8 cellular contexts compared by ENCODE assay signal in the genomic region with DNA sequence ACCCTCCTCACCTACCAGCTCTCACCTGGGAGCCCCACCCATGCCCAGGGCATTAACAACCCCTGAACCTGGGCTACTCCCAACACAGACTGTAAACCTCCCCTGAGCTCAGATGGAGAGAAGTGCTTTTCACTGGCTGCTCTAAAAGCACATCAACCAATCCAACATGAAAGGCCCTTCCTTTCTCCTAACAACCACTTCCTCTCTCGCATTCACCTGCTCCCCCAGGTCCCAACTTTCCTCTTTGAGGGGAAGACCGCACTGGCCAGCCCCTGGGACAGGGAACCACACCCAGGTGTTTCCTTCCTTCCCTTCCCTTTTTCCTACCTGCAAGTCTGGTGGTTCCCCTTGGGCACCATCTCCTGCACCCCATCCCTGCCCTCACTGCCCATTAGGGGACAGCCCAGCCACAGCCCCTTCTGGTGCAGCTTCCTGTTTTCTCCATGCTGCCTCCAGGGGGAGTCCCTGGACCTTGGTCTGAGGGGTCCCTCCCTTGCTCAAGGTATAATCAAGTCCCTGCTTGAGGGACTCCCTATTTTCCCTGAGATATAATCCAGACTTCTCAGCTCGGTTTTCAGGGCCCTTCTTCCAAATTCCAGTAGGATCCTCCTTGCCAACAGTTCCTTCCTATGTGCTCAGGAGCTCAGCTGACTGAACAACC. TPM values are rescaled to one million over a fixed set of nuclear protein-coding genes. Genes with fewer than 3 reads are reported as not detected.
DNase-seq lines count a peak whose midpoint lies in the region; ATAC-seq and TF ChIP-seq lines count a peak whose summit lies in the region.

No MANE protein-coding gene starts in this region.

- H2AK9ac ChIP-seq in IMR-90 (replicated peaks; ENCODE audit: low read depth, low read length, poor library complexity), result no peak overlapping the region

- dilution Hi-C loops in IMR-90 (cut with HindIII; ENCODE audit: low sequenced_read_pairs, unreplicated experiment), result no loop called here

- H4K8ac ChIP-seq in IMR-90 (ENCODE audit: low read depth in 2 of 2, low read length in 2 of 2) (no peak overlapping the region), mesendoderm (ENCODE audit: low read depth, low read length) (no peak overlapping the region)

- H3K36me3 ChIP-seq in DOHH2 (ENCODE audit: control insufficient read depth, low read length) (no peaks in the 10 kb centered on the region), IMR-90 (ENCODE audit: control insufficient read depth, insufficient read depth, low read length) (no peaks in the 10 kb centered on the region), mesendoderm (ENCODE audit: control insufficient read depth, insufficient read depth, low read length) (no peaks in the 10 kb centered on the region)

- peak overlapping the region; percentile 35 for H2AFZ ChIP-seq in IMR-90 (replicated peaks; ENCODE audit: low read length, poor library complexity)

- in situ Hi-C loops in IMR-90 (cut with MboI; ENCODE audit: low sequenced_read_pairs) (no loop called here), astrocyte of the cerebellum (cut with HindIII; ENCODE audit: low sequenced_read_pairs) (no loop called here)

- no peak overlapping the region for H2BK20ac ChIP-seq in IMR-90 (ENCODE audit: low read depth, low read length)

- DNase-seq in IMR-90 (no peak), astrocyte of the cerebellum (ENCODE audit: low read depth) (no peak), mesendoderm (peak; percentile 73), DMS153 (lab: John Stamatoyannopoulos, UW) (no peak)
- DNase-seq in activated CD8-positive, alpha-beta memory T cell treated with anti-CD3 and anti-CD28 coated beads, Interleukin-2, amount 50 U/mL, for 48 hours, result no peak

- H2BK15ac ChIP-seq in IMR-90 (ENCODE audit: low read depth, low read length) (no peak overlapping the region), mesendoderm (replicated peaks; ENCODE audit: low read depth) (no peak overlapping the region)

- H4K5ac ChIP-seq in IMR-90 (ENCODE audit: low read depth, low read length) (no peak overlapping the region), mesendoderm (ENCODE audit: low read length) (no peak overlapping the region)

- H2AK5ac ChIP-seq in IMR-90 (ENCODE audit: low read depth, low read length) (no peak overlapping the region), mesendoderm (ENCODE audit: low read length) (no peak overlapping the region)

- H4K20me1 ChIP-seq in DOHH2 (ENCODE audit: control insufficient read depth, insufficient read depth, low read depth, low read length) (no peaks in the 10 kb centered on the region), IMR-90 (ENCODE audit: insufficient read depth, low read length) (peaks cover 13% of the 10 kb centered on the region; the same call in 1 of the 2 replicates)

- H2BK5ac ChIP-seq in IMR-90 (ENCODE audit: low read depth, low read length, poor library complexity, severe bottlenecking) (no peak overlapping the region), mesendoderm (ENCODE audit: low read length) (no peak overlapping the region)

- no peaks in the 10 kb centered on the region for H3K79me2 ChIP-seq in DOHH2 (ENCODE audit: control insufficient read depth, low read length)
- no peaks in the 10 kb centered on the region for H3K79me2 ChIP-seq in mesendoderm (ENCODE audit: control insufficient read depth, insufficient read depth, low read length)

- H3K23ac ChIP-seq in IMR-90 (ENCODE audit: low read depth, low read length) (no peak overlapping the region), mesendoderm (ENCODE audit: low read length) (no peak overlapping the region)

- TF ChIP-seq POLR2A in IMR-90 (IDR thresholded peaks at IDR 0.05; ENCODE audit: low read depth, low read length), result no peak

- H3K27ac ChIP-seq in DOHH2 (ENCODE audit: low read depth, low read length), result no peak overlapping the region
- no peak overlapping the region for H3K27ac ChIP-seq in IMR-90 (ENCODE audit: insufficient read depth, low read length)
- no peak overlapping the region for H3K27ac ChIP-seq in mesendoderm (ENCODE audit: low read depth, low read length)

- H3K18ac ChIP-seq in IMR-90 (ENCODE audit: low read depth, low read length), result no peak overlapping the region
- no peak overlapping the region for H3K18ac ChIP-seq in mesendoderm (ENCODE audit: low read length)

- intact Hi-C loops in IMR-90 (cut with micrococcal nuclease), result no loop called here

- no peaks in the 10 kb centered on the region for H3K79me1 ChIP-seq in IMR-90 (ENCODE audit: low read depth in 1 of 2, low read length in 2 of 2)
- no peaks in the 10 kb centered on the region for H3K79me1 ChIP-seq in mesendoderm (ENCODE audit: low read length)

- no peaks in the 10 kb centered on the region for H3F3A ChIP-seq in DOHH2 (ENCODE audit: control insufficient read depth, insufficient read depth)

- H3K9ac ChIP-seq in IMR-90 (ENCODE audit: low read depth, low read length), result no peak overlapping the region
- H3K9ac ChIP-seq in mesendoderm (ENCODE audit: low read length), result no peak overlapping the region

- H3K4me1 ChIP-seq in DOHH2 (ENCODE audit: control insufficient read depth, low read length), result no peaks in the 10 kb centered on the region
- H3K4me1 ChIP-seq in IMR-90 (ENCODE audit: control insufficient read depth, insufficient read depth, low read length), result peaks cover 4% of the 10 kb centered on the region; the same call in 1 of the 2 replicates
- no peaks in the 10 kb centered on the region for H3K4me1 ChIP-seq in mesendoderm (ENCODE audit: control insufficient read depth, low read depth, low read length)

- H3K14ac ChIP-seq in IMR-90 (replicated peaks; ENCODE audit: low read depth, low read length), result no peak overlapping the region

- H3K4ac ChIP-seq in IMR-90 (ENCODE audit: low read depth, low read length) (no peak overlapping the region), mesendoderm (ENCODE audit: low read depth, low read length) (no peak overlapping the region)

- H3K9me3 ChIP-seq in DOHH2 (ENCODE audit: control insufficient read depth, insufficient read depth, low read length), result no peaks in the 10 kb centered on the region
- H3K9me3 ChIP-seq in IMR-90 (ENCODE audit: control insufficient read depth, insufficient read depth, low read length), result no peaks in the 10 kb centered on the region

- no peaks in the 10 kb centered on the region for H3K9me2 ChIP-seq in DOHH2 (replicated peaks; ENCODE audit: control insufficient read depth, low read length)

- no peaks in the 10 kb centered on the region for H3K9me1 ChIP-seq in IMR-90 (ENCODE audit: insufficient read depth, low read length)

- 64% methylated on average over 2 of the region's 3 CpGs; no CpG with 5 or more reads in 1 of the 2 experiments for WGBS in IMR-90 (ENCODE audit: extremely low coverage in 2 of 2, insufficient read length in 1 of 2), 2 experiments
- no CpG with 5 or more reads among the region's 3 CpGs for WGBS in mesendoderm (ENCODE audit: extremely low coverage, insufficient coverage, low lambda C conversion rate)

- TF ChIP-seq CTCF in DOHH2 (IDR thresholded peaks at IDR 0.05; ENCODE audit: low read depth, low read length, poor library complexity, severe bottlenecking), result peak; percentile 79
- TF ChIP-seq CTCF in IMR-90 (conservative IDR thresholded peaks at IDR 0.05; ENCODE audit: low read depth, low read length), result peak; percentile 45
- peak; percentile 73 for TF ChIP-seq CTCF in astrocyte of the cerebellum (IDR thresholded peaks at IDR 0.05; ENCODE audit: low read depth, low read length, missing control alignments)

- no peak overlapping the region for H2BK120ac ChIP-seq in IMR-90 (ENCODE audit: low read depth, low read length)
- H2BK120ac ChIP-seq in mesendoderm (ENCODE audit: low read depth, low read length), result no peak overlapping the region

- H3K4me3 ChIP-seq in DOHH2 (ENCODE audit: low read length), result no peak overlapping the region
- no peak overlapping the region for H3K4me3 ChIP-seq in IMR-90 (ENCODE audit: insufficient read depth, low read depth, low read length)
- H3K4me3 ChIP-seq in astrocyte of the cerebellum (ENCODE audit: low read depth, low read length), result no peak overlapping the region
- no peak overlapping the region for H3K4me3 ChIP-seq in mesendoderm (ENCODE audit: low read length)

- H3K27me3 ChIP-seq in DOHH2 (ENCODE audit: control insufficient read depth, low read length), result no peaks in the 10 kb centered on the region
- H3K27me3 ChIP-seq in IMR-90 (ENCODE audit: control insufficient read depth, insufficient read depth, low read length), result no peaks in the 10 kb centered on the region
- H3K27me3 ChIP-seq in mesendoderm (ENCODE audit: insufficient read depth, low read length, poor library complexity), result no peaks in the 10 kb centered on the region

- BruUV-seq in IMR-90 (replicated peaks; lab: Mats Ljungman, UMichigan), result no TSS peak

- H3K56ac ChIP-seq in IMR-90 (ENCODE audit: extremely low read depth, insufficient read depth, low read length) (no peak overlapping the region), mesendoderm (ENCODE audit: low read length) (peak overlapping the region; percentile 70)

- CTCF ChIA-PET in IMR-90 (lab: Yijun Ruan, JAX), result interaction anchor here (0.8 to 1.4 kb wide), 4 partner anchors 8 to 64 kb away, joined by 3 to 4 read pairs (median 4); no protein-coding TSS in a partner anchor

- POLR2A ChIA-PET in IMR-90 (lab: Charles Lee; ENCODE audit: unreplicated experiment), result no interaction called here

- ATAC-seq in IMR-90 (ENCODE audit: low read depth) (peak; percentile 72; the same call in 1 of the 2 replicates), GM18520 (IDR thresholded peaks at IDR 0.05; ENCODE audit: unreplicated experiment) (no peak), GM21576 (IDR thresholded peaks at IDR 0.05; ENCODE audit: unreplicated experiment) (no peak)

- no peak overlapping the region for H3K4me2 ChIP-seq in DOHH2 (ENCODE audit: low read length)
- no peak overlapping the region for H3K4me2 ChIP-seq in IMR-90 (ENCODE audit: low read depth, low read length)
- H3K4me2 ChIP-seq in mesendoderm (ENCODE audit: low read length), result no peak overlapping the region

- no peak overlapping the region for H4K91ac ChIP-seq in IMR-90 (ENCODE audit: insufficient read depth, low read depth, low read length)

- TF ChIP-seq RAD21 in IMR-90 (IDR thresholded peaks at IDR 0.05; ENCODE audit: low read length), result peak; percentile 51

TF ChIP-seq in IMR-90, 13 proteins besides CTCF, POLR2A, EP300 and RAD21:
- no peak for TF ChIP-seq CEBPB (IDR thresholded peaks at IDR 0.05; ENCODE audit: low read depth, low read length)
TF ChIP-seq in IMR-90: peak in this region for 0.

RNA-seq across cellular contexts. Expression of gene DAB2IP, which starts 30.5 kb away (rescaled TPM):
- 5.6 and 6.1 TPM in 2 replicates for total RNA-seq in IMR-90 (2012; rRNA removed)
- polyA plus RNA-seq in IMR-90 (2012; rRNA removed), result 17.2 and 20.4 TPM in 2 replicates
- 12.2 and 16.5 TPM in 2 replicates for polyA plus RNA-seq in IMR-90 (2012; cell fraction: cytosol; rRNA removed)
- 27.8 and 42.5 TPM in 2 replicates for polyA plus RNA-seq in IMR-90 (2012; cell fraction: nucleus; rRNA removed; ENCODE audit: low replicate concordance)
- 21.8 TPM for polyA plus RNA-seq in mesendoderm (2013, experiment 1 of 2)
- 21.4 TPM for polyA plus RNA-seq in mesendoderm (2013, experiment 2 of 2)
